In genomic region chr14:66696326-66696725, GRCh38 we compare ENCODE assay signal across 32 cellular contexts.
"Had no signal": no experiment of that assay in that cellular context is flagged by ENCODE, and none has a peak within 500 bp of the region (broad histone marks: within the 10 kb centered on the region; RNA-seq: fewer than 3 reads in every experiment).

No MANE protein-coding gene starts in this region.

- H3K27ac Mint-ChIP-seq: immature natural killer cell; mesothelial cell of epicardium; naive B cell; natural killer cell; nephron progenitor cell; neural progenitor cell; stimulated activated effector memory CD8-positive, alpha-beta T cell treated with anti-CD3 and anti-CD28 coated beads, Interleukin-12 subunit alpha, Interleukin-12 subunit beta, amount 100 ng/mL, for 72 hours; stimulated activated naive CD8-positive, alpha-beta T cell treated with anti-CD3 and anti-CD28 coated beads, Interleukin-15, Interleukin-2, amounts not matched to agents 100 ng/mL and 50 ng/mL, for 24 hours had no signal

- H3K9me3 Mint-ChIP-seq: neural progenitor cell had no signal

- H3K36me3 Mint-ChIP-seq: natural killer cell; stimulated activated effector memory CD8-positive, alpha-beta T cell treated with anti-CD3 and anti-CD28 coated beads, Interleukin-12 subunit alpha, Interleukin-12 subunit beta, amount 100 ng/mL, for 72 hours had no signal

- H3K4me3 Mint-ChIP-seq: immature natural killer cell; mesothelial cell of epicardium; naive B cell; natural killer cell; nephron progenitor cell; neural progenitor cell; stimulated activated effector memory CD8-positive, alpha-beta T cell treated with anti-CD3 and anti-CD28 coated beads, Interleukin-12 subunit alpha, Interleukin-12 subunit beta, amount 100 ng/mL, for 72 hours; stimulated activated naive CD8-positive, alpha-beta T cell treated with anti-CD3 and anti-CD28 coated beads, Interleukin-15, Interleukin-2, amounts not matched to agents 100 ng/mL and 50 ng/mL, for 24 hours had no signal

- DNase-seq: hypothalamus; immature natural killer cell; kidney; left colon; left lung; lower lobe of right lung; mammary epithelial cell; mesendoderm; naive B cell; natural killer cell; nephron progenitor cell; occipital lobe; retina; right cardiac atrium; stimulated activated CD4-positive, alpha-beta T cell treated with anti-CD3 and anti-CD28 coated beads, Interleukin-12 subunit alpha, Interleukin-12 subunit beta, amount 100 ng/mL, for 4 hours; stimulated activated CD4-positive, alpha-beta T cell treated with anti-CD3 and anti-CD28 coated beads, Interleukin-15, amount 100 ng/mL, for 24 hours; stimulated activated CD4-positive, alpha-beta T cell treated with anti-CD3 and anti-CD28 coated beads, Interleukin-2, amount 100 ng/mL, for 24 hours; stimulated activated CD4-positive, alpha-beta T cell treated with anti-CD3 and anti-CD28 coated beads, Interleukin-4, amount 100 ng/mL, for 24 hours; stimulated activated naive CD4-positive, alpha-beta T cell; tibial artery; trophoblast cell; upper lobe of right lung had no signal

- H3K27me3 Mint-ChIP-seq: naive B cell; stimulated activated naive CD8-positive, alpha-beta T cell treated with anti-CD3 and anti-CD28 coated beads, Interleukin-15, Interleukin-2, amounts not matched to agents 100 ng/mL and 50 ng/mL, for 24 hours had no signal

- H3K4me1 Mint-ChIP-seq: immature natural killer cell; mesothelial cell of epicardium; naive B cell; natural killer cell; nephron progenitor cell; neural progenitor cell; stimulated activated effector memory CD8-positive, alpha-beta T cell treated with anti-CD3 and anti-CD28 coated beads, Interleukin-12 subunit alpha, Interleukin-12 subunit beta, amount 100 ng/mL, for 72 hours had no signal

- H3K27ac ChIP-seq: left lung, lower lobe of right lung, neural progenitor cell, neutrophil, parathyroid adenoma, prostate gland, skin epidermis, suprapubic skin, thoracic aorta, tibial artery, upper lobe of right lung had no signal
